15 cellular contexts compared by ENCODE assay signal in the genomic region with DNA sequence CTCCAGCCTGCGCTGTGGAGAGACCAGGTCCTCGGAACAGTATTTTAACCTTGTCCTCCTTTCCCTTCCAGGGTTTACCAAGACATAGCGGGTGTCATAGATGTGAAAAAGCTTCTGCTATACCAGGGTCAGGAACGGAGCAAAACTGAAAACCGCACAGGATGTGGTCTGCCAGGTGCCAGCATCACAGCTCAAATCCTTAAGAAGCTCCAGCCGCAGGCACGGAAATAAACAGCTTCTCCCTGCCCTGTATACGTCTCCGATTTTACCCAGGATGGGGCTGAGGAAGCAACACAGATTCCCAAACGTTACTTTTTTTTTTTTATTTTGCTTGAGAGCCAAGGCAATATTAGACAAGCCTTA. TPM values are rescaled to one million over a fixed set of nuclear protein-coding genes. Genes with fewer than 3 reads are reported as not detected.
DNase-seq lines count a peak whose midpoint lies in the region; ATAC-seq lines count a peak whose summit lies in the region.
"Not testable (repeated sequence)": the region's sequence is repeated elsewhere in the genome, so short reads cannot be mapped to it uniquely, and the experiment has no call there.
"Had no signal": no experiment of that assay in that cellular context is flagged by ENCODE, and none has a peak within 500 bp of the region (broad histone marks: within the 10 kb centered on the region; RNA-seq: fewer than 3 reads in every experiment).

No MANE protein-coding gene starts in this region.

- not testable (repeated sequence) for H3K9me3 ChIP-seq in thymus (ENCODE audit: control insufficient read depth)

- intact Hi-C loops in Right ventricle myocardium superior (cut with DNase I): not testable (repeated sequence)

- not testable (repeated sequence) for H3K27me3 ChIP-seq in thymus (ENCODE audit: control insufficient read depth, insufficient read depth)

- peak overlapping the region; percentile 52 for H3K27ac ChIP-seq in thymus (ENCODE audit: low read depth)

- DNase-seq in Daoy (ENCODE audit: low read depth): peak; percentile 59
- DNase-seq in MV-4-11 (lab: John Stamatoyannopoulos, UW): peak; percentile 96
- DNase-seq in T-helper 1 cell: peak; percentile 22 to 81 (median 52)
- DNase-seq in activated CD4-positive, alpha-beta T cell treated with anti-CD3 and anti-CD28 coated beads, Interleukin-2, amount 50 U/mL, for 48 hours: peak; percentile 59 to 69
- peak; percentile 55 for DNase-seq in activated effector memory CD4-positive, alpha-beta T cell treated with Interleukin-2 at 50 U/mL for 16 hours
- DNase-seq in Right ventricle myocardium superior: not testable (repeated sequence)
- peak; percentile 56 to 58 for DNase-seq in stimulated activated CD4-positive, alpha-beta T cell treated with anti-CD3 and anti-CD28 coated beads, Interleukin-2, amount 100 ng/mL, for 24 hours

- ATAC-seq in Right ventricle myocardium superior (ENCODE audit: poor library complexity): peak; percentile 24

- H3K36me3 ChIP-seq in thymus (ENCODE audit: control insufficient read depth, insufficient read depth): not testable (repeated sequence)

- peak overlapping the region; percentile 91 for H3K4me3 ChIP-seq in thymus (ENCODE audit: low read length)

- WGBS in thymus: 3% methylated on average over 8 of the region's 10 CpGs

- peaks cover 12% of the 10 kb centered on the region for H3K4me1 ChIP-seq in thymus (ENCODE audit: control insufficient read depth, insufficient read depth, low read length)

RNA-seq across cellular contexts. Expression of gene LAIR1, which starts 5.7 kb away (rescaled TPM):
- total RNA-seq in Daoy (2014; rRNA removed; shearing (Covaris generic)): not detected in 2 replicates
- 6.3 TPM for total RNA-seq in Right ventricle myocardium superior
- 128 TPM for polyA plus RNA-seq in thymus
- total RNA-seq: IMR-90, SJCRH30 had no signal
- polyA plus RNA-seq: IMR-90 had no signal

RNA-seq across cellular contexts. Expression of gene LILRA4, which starts 31.5 kb away (rescaled TPM):
- total RNA-seq in Daoy (2014; rRNA removed; shearing (Covaris generic)): not detected in 2 replicates
- total RNA-seq in Right ventricle myocardium superior: not detected
- 0.89 TPM for polyA plus RNA-seq in thymus
- total RNA-seq: fibroblast of villous mesenchyme, IMR-90, left colon, SJCRH30, WTC11 had no signal
- polyA plus RNA-seq: adrenal gland, IMR-90, pancreas had no signal

RNA-seq across cellular contexts. Expression of gene TTYH1, which starts 44.8 kb away (rescaled TPM):
- 1.3 TPM in 1 of 2 replicates, not detected in the other for total RNA-seq in Daoy (2014; rRNA removed; shearing (Covaris generic))
- 1.5 TPM for total RNA-seq in Right ventricle myocardium superior
- polyA plus RNA-seq in thymus: 0.43 TPM
- total RNA-seq: fibroblast of villous mesenchyme, IMR-90, SJCRH30 had no signal
- polyA plus RNA-seq: IMR-90 had no signal

RNA-seq across cellular contexts. Expression of gene LILRA5, which starts 57.4 kb away (rescaled TPM):
- total RNA-seq in Daoy (2014; rRNA removed; shearing (Covaris generic)): not detected in 2 replicates
- total RNA-seq in Right ventricle myocardium superior: 1.3 TPM
- 9.2 TPM for polyA plus RNA-seq in thymus
- total RNA-seq: fibroblast of villous mesenchyme, IMR-90, SJCRH30, WTC11 had no signal
- polyA plus RNA-seq: IMR-90 had no signal
